Comparison of ENCODE assay signal across 8 cellular contexts in genomic region chr12:6766651-6767300, GRCh38. TPM values are rescaled to one million over a fixed set of nuclear protein-coding genes. Genes with fewer than 3 reads are reported as not detected.
DNase-seq lines count a peak whose midpoint lies in the region; ATAC-seq and TF ChIP-seq lines count a peak whose summit lies in the region.

No MANE protein-coding gene starts in this region.

- peak overlapping the region; percentile 85 to 90 (median 88) for H3K4me3 Mint-ChIP-seq in CD4-positive, alpha-beta memory T cell
- H3K4me3 Mint-ChIP-seq in activated naive CD4-positive, alpha-beta T cell treated with anti-CD3 and anti-CD28 coated beads, Interleukin-2, amount 50 U/mL, for 24 hours: peak overlapping the region; percentile 88
- peak overlapping the region; percentile 99 for H3K4me3 Mint-ChIP-seq in neural progenitor cell

- H3K36me3 Mint-ChIP-seq in CD4-positive, alpha-beta memory T cell: peaks cover 0 to 1% of the 10 kb centered on the region in 2 donors
- no peaks in the 10 kb centered on the region for H3K36me3 Mint-ChIP-seq in activated naive CD4-positive, alpha-beta T cell treated with anti-CD3 and anti-CD28 coated beads, Interleukin-2, amount 50 U/mL, for 24 hours
- peaks cover 21% of the 10 kb centered on the region for H3K36me3 Mint-ChIP-seq in neural progenitor cell

- intact Hi-C loops in CD4-positive, alpha-beta memory T cell (cut with micrococcal nuclease): loop anchor here (1.0 to 2.0 kb wide), 2 partner anchors 13 to 26 kb away; partner anchors contain the start of gene MLF2
- intact Hi-C loops in PC-3 (cut with micrococcal nuclease): loop anchor here (2.0 kb wide), 1 partner anchor 14 kb away; the partner anchor contains the start of gene MLF2

- peak overlapping the region; percentile 75 for H2AFZ ChIP-seq in PC-3 (ENCODE audit: low read length)
- H2AFZ ChIP-seq in neural progenitor cell (replicated peaks): no peak overlapping the region

- H3K27ac Mint-ChIP-seq in CD4-positive, alpha-beta memory T cell: peak overlapping the region; percentile 7 to 84 (median 67)
- peak overlapping the region; percentile 57 for H3K27ac Mint-ChIP-seq in activated naive CD4-positive, alpha-beta T cell treated with anti-CD3 and anti-CD28 coated beads, Interleukin-2, amount 50 U/mL, for 24 hours
- peak overlapping the region; percentile 87 for H3K27ac Mint-ChIP-seq in neural progenitor cell

- H3K9me3 ChIP-seq in CD4-positive, alpha-beta memory T cell (ENCODE audit: control insufficient read depth in 1 of 2, low read length in 2 of 2): no peaks in the 10 kb centered on the region
- H3K9me3 ChIP-seq in PC-3 (ENCODE audit: low read length) (no peaks in the 10 kb centered on the region), neural progenitor cell (ENCODE audit: low read depth) (no peaks in the 10 kb centered on the region)

- no peaks in the 10 kb centered on the region for H3K9me2 ChIP-seq in PC-3 (replicated peaks; ENCODE audit: low read length)

- H3K4me1 Mint-ChIP-seq in CD4-positive, alpha-beta memory T cell: peaks cover 21 to 52% (median 34%) of the 10 kb centered on the region in 4 donors
- peaks cover 44% of the 10 kb centered on the region for H3K4me1 Mint-ChIP-seq in activated naive CD4-positive, alpha-beta T cell treated with anti-CD3 and anti-CD28 coated beads, Interleukin-2, amount 50 U/mL, for 24 hours
- peaks cover 68% of the 10 kb centered on the region for H3K4me1 Mint-ChIP-seq in neural progenitor cell

- POLR2A ChIA-PET in CD4-positive, alpha-beta memory T cell (lab: Charles Lee; ENCODE audit: partially characterized antibody): interaction anchor here (0.9 to 4.1 kb wide), 16 partner anchors 8 to 199 kb away, joined by 3 to 44 read pairs (median 6); partner anchors contain the start of genes C12orf57, CD4, CDCA3 and MLF2
- POLR2A ChIA-PET in PC-3 (lab: Charles Lee; ENCODE audit: unreplicated experiment): interaction anchor here (0.6 to 1.5 kb wide), 3 partner anchors 13 to 85 kb away, joined by 4 to 14 read pairs (median 4); partner anchors contain the start of gene MLF2

- TF ChIP-seq CTCF in HL-60 (IDR thresholded peaks at IDR 0.05; ENCODE audit: insufficient read depth, low read length) (peak; percentile 35), PC-3 (conservative IDR thresholded peaks at IDR 0.05; ENCODE audit: low read depth, low read length) (peak; percentile 52), neural progenitor cell (IDR thresholded peaks at IDR 0.05) (peak; percentile 61)

- H3K9me3 Mint-ChIP-seq in CD4-positive, alpha-beta memory T cell: peaks cover 0 to 4% (median 0%) of the 10 kb centered on the region in 8 donors
- no peaks in the 10 kb centered on the region for H3K9me3 Mint-ChIP-seq in activated naive CD4-positive, alpha-beta T cell treated with anti-CD3 and anti-CD28 coated beads, Interleukin-2, amount 50 U/mL, for 24 hours
- no peaks in the 10 kb centered on the region for H3K9me3 Mint-ChIP-seq in neural progenitor cell

- H3K27me3 ChIP-seq in CD4-positive, alpha-beta memory T cell (ENCODE audit: insufficient read depth, low read length): peaks cover 15% of the 10 kb centered on the region
- H3K27me3 ChIP-seq in HL-60 (ENCODE audit: insufficient read depth, poor library complexity, severe bottlenecking) (peaks cover 49% of the 10 kb centered on the region), PC-3 (ENCODE audit: low read length) (no peaks in the 10 kb centered on the region), neural progenitor cell (no peaks in the 10 kb centered on the region)

- H3K4me2 ChIP-seq in PC-3 (ENCODE audit: low read length) (peak overlapping the region; percentile 96), neural progenitor cell (peak overlapping the region; percentile 89)

- peaks cover 37% of the 10 kb centered on the region for H3K4me1 ChIP-seq in CD4-positive, alpha-beta memory T cell (ENCODE audit: insufficient read depth, low read length)
- H3K4me1 ChIP-seq in PC-3 (ENCODE audit: insufficient read depth, low read length): peaks cover 36% of the 10 kb centered on the region
- H3K4me1 ChIP-seq in neural progenitor cell: peaks cover 48% of the 10 kb centered on the region

- H3K36me3 ChIP-seq in CD4-positive, alpha-beta memory T cell (ENCODE audit: insufficient read depth, low read length): no peaks in the 10 kb centered on the region
- H3K36me3 ChIP-seq in PC-3 (ENCODE audit: low read depth, low read length) (no peaks in the 10 kb centered on the region), neural progenitor cell (peaks cover 3% of the 10 kb centered on the region)

- H3F3A ChIP-seq in PC-3 (ENCODE audit: low read length, unreplicated experiment) (no peaks in the 10 kb centered on the region), neural progenitor cell (ENCODE audit: low read depth) (peaks cover 83% of the 10 kb centered on the region)

- H3K27ac ChIP-seq in CD4-positive, alpha-beta memory T cell (ENCODE audit: low read depth, low read length): no peak overlapping the region
- no peak overlapping the region for H3K27ac ChIP-seq in HL-60 (replicated peaks)
- H3K27ac ChIP-seq in PC-3 (ENCODE audit: low read length): 0 out of 2 replicates have a peak overlapping the region, but pooled peaks have one; percentile 9
- peak overlapping the region; percentile 99 for H3K27ac ChIP-seq in neural progenitor cell

- no peaks in the 10 kb centered on the region; the same call in 1 of the 2 replicates for H4K20me1 ChIP-seq in PC-3 (ENCODE audit: low read length)
- peaks cover 49% of the 10 kb centered on the region for H4K20me1 ChIP-seq in neural progenitor cell (ENCODE audit: low read depth)

- H3K79me2 ChIP-seq in PC-3 (ENCODE audit: low read length) (peaks cover 27% of the 10 kb centered on the region), neural progenitor cell (ENCODE audit: low read depth) (peaks cover 72% of the 10 kb centered on the region)

- ATAC-seq in PC-3 (peak; percentile 49), HG03469 (IDR thresholded peaks at IDR 0.05; ENCODE audit: unreplicated experiment) (no peak)

- peak overlapping the region in 1 of 2 donors; percentile 52 for H3K4me3 ChIP-seq in CD4-positive, alpha-beta memory T cell (ENCODE audit: low read length in 2 of 2)
- H3K4me3 ChIP-seq in HL-60 (replicated peaks; ENCODE audit: insufficient read depth, low read length): peak overlapping the region; percentile 42
- peak overlapping the region; percentile 89 for H3K4me3 ChIP-seq in PC-3 (ENCODE audit: low read length)
- peak overlapping the region; percentile 100 for H3K4me3 ChIP-seq in neural progenitor cell

- BruUV-seq in PC-3 (replicated peaks; lab: Mats Ljungman, UMichigan): no TSS peak

- DNase-seq in CD4-positive, alpha-beta memory T cell: peak; percentile 39 to 56 (median 51)
- DNase-seq in GM19238 (ENCODE audit: insufficient read length, low spot score) (peak; percentile 84), HL-60 (ENCODE audit: low read depth in 1 of 2, low spot score in 1 of 2) (peak in 1 of 2 experiments; percentile 41), PC-3 (peak; percentile 68), germinal center (ENCODE audit: low spot score) (peak; percentile 72), neural progenitor cell (ENCODE audit: low spot score) (peak; percentile 89)

- H3K9ac ChIP-seq in PC-3 (ENCODE audit: low read length) (peak overlapping the region; percentile 79), neural progenitor cell (peak overlapping the region; percentile 90)

- CTCF ChIA-PET in CD4-positive, alpha-beta memory T cell (lab: Charles Lee; ENCODE audit: partially characterized antibody): interaction anchor here (0.6 to 23.3 kb wide), 28 partner anchors 9 to 296 kb away, joined by 3 to 343 read pairs (median 5); partner anchors contain the start of genes CD4, CDCA3, COPS7A and GPR162
- CTCF ChIA-PET in PC-3 (lab: Charles Lee): interaction anchor here (0.5 to 2.0 kb wide), 4 partner anchors 12 to 158 kb away, joined by 3 to 24 read pairs (median 8); partner anchors contain the start of gene MLF2

- H3K27me3 Mint-ChIP-seq in CD4-positive, alpha-beta memory T cell: peaks cover 16 to 35% of the 10 kb centered on the region in 2 donors
- peaks cover 18% of the 10 kb centered on the region for H3K27me3 Mint-ChIP-seq in activated naive CD4-positive, alpha-beta T cell treated with anti-CD3 and anti-CD28 coated beads, Interleukin-2, amount 50 U/mL, for 24 hours
- peaks cover 24% of the 10 kb centered on the region for H3K27me3 Mint-ChIP-seq in neural progenitor cell (ENCODE audit: insufficient read depth, low read depth)

RNA-seq across cellular contexts. Expression of gene PTMS, which starts 0.6 kb away (rescaled TPM):
- 1 to 10 TPM; 2.0 to 2.9 TPM for total RNA-seq in CD4-positive, alpha-beta memory T cell
- 1 to 10 TPM; 1.3 to 3.6 TPM for polyA plus RNA-seq in CD4-positive, alpha-beta memory T cell
- total RNA-seq in PC-3 (2014; rRNA removed) (46.4 and 84.7 TPM in 2 replicates), neural progenitor cell (ENCODE audit: low replicate concordance) (134 and 608 TPM in 2 replicates)

RNA-seq across cellular contexts. Expression of gene LAG3, which starts 5.5 kb away (rescaled TPM):
- 1 to 10 TPM; 2.4 to 3.8 TPM for total RNA-seq in CD4-positive, alpha-beta memory T cell
- polyA plus RNA-seq in CD4-positive, alpha-beta memory T cell: 1 to 10 TPM; 4.9 to 8.3 TPM
- 0.40 and 0.58 TPM in 2 replicates for total RNA-seq in PC-3 (2014; rRNA removed)
- total RNA-seq in neural progenitor cell (ENCODE audit: low replicate concordance): 0.45 and 2.9 TPM in 2 replicates

RNA-seq across cellular contexts. Expression of gene MLF2, which starts 13.8 kb away (rescaled TPM):
- 10 to 100 TPM; 79.8 to 80.3 TPM for total RNA-seq in CD4-positive, alpha-beta memory T cell
- polyA plus RNA-seq in CD4-positive, alpha-beta memory T cell: 100 to 1,000 TPM; 111 to 130 TPM
- 222 and 248 TPM in 2 replicates for total RNA-seq in PC-3 (2014; rRNA removed)
- 120 and 164 TPM in 2 replicates for total RNA-seq in neural progenitor cell (ENCODE audit: low replicate concordance)

RNA-seq across cellular contexts. Expression of gene CD4, which starts 22.6 kb away (rescaled TPM):
- 100 to 1,000 TPM; 285 to 291 TPM for total RNA-seq in CD4-positive, alpha-beta memory T cell
- 100 to 1,000 TPM; 251 to 456 TPM for polyA plus RNA-seq in CD4-positive, alpha-beta memory T cell
- total RNA-seq in PC-3 (2014; rRNA removed) (0.23 TPM in 1 of 2 replicates, not detected in the other), neural progenitor cell (ENCODE audit: low replicate concordance) (2.0 and 2.5 TPM in 2 replicates)

RNA-seq across cellular contexts. Expression of gene COPS7A, which starts 42.9 kb away (rescaled TPM):
- 10 to 100 TPM; 36.9 to 37.7 TPM for total RNA-seq in CD4-positive, alpha-beta memory T cell
- polyA plus RNA-seq in CD4-positive, alpha-beta memory T cell: 10 to 100 TPM; 44.7 to 48.6 TPM
- total RNA-seq in PC-3 (2014; rRNA removed): 82.3 and 86.9 TPM in 2 replicates
- 24.5 and 41.8 TPM in 2 replicates for total RNA-seq in neural progenitor cell (ENCODE audit: low replicate concordance)

Comparison
In these comparisons a context has a peak if more than half of its experiments do, and no peak if none do; other contexts are left out.
1. H3K27ac ChIP-seq: peak in PC-3 (single experiment) and neural progenitor cell (single experiment); none in CD4-positive, alpha-beta memory T cell (single experiment) and HL-60 (single experiment).
2. RNA of gene PTMS, which starts 0.6 kb away (total RNA-seq): 134 to 608 TPM in neural progenitor cell and 46.4 to 84.7 TPM in PC-3; 2.0 to 2.9 TPM in CD4-positive, alpha-beta memory T cell; every median in the first group is over 10 times any median in the second.
3. Peak in every context shown above with its lines, with median percentiles within 50 percentile points of each other: H3K27ac Mint-ChIP-seq, H3K4me3 Mint-ChIP-seq and CTCF ChIP-seq.